In the genomic region with DNA sequence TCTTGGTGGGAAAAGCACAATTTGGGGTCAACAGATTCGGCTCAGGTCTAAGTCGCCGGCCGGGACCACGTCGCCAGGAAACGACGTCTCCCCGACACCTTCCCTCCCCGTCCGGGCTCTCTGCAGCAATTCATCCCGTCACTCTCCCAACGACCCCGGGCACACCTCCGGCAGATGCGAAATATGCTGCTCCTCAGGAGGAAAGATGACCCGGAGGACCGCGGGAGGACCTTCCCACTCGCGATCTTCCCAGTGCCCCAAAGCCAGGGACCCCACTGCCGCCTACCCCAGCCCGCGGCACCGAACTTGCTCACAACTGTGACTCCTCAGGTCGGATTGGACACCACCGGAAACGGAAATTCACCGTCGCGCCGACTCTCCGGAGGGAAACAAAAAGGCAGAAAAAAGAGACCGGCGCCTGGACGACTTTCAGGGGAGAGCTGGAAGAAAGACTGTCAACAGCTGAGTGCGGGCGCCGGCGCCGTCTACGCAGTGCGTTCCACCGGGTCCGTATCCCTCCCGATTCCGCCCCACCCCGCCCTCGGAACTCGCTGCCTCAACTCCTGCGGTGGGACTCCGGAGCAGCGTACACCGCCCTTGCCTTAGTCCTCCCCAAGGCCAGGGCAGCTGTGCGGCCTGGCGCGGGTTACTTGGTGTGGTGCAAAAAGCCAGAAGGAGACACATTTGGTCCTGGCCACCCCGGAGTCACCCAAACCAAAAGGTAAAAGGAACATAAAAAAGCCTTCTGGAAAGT, we compare ENCODE assay signal across 8 cellular contexts. TPM values are rescaled to one million over a fixed set of nuclear protein-coding genes. Genes with fewer than 3 reads are reported as not detected.
DNase-seq lines count a peak whose midpoint lies in the region; ATAC-seq and TF ChIP-seq lines count a peak whose summit lies in the region.

No MANE protein-coding gene starts in this region.

- peak; percentile 80 for ATAC-seq in GM21515 (IDR thresholded peaks at IDR 0.05; ENCODE audit: unreplicated experiment)

- DNase-seq in DMS 273 (lab: John Stamatoyannopoulos, UW; ENCODE audit: unreplicated experiment) (peak; percentile 95), HuH-7.5 (ENCODE audit: low spot score) (peak; percentile 52), OCI-M2 (lab: John Stamatoyannopoulos, UW; ENCODE audit: unreplicated experiment) (peak; percentile 83), epithelial cell of proximal tubule (ENCODE audit: low read depth) (peak; percentile 59), mucosa of gallbladder (ENCODE audit: low spot score) (peak; percentile 89)
- peak; percentile 95 for DNase-seq in activated T-cell treated with anti-CD3 and anti-CD28 coated beads, Interleukin-2, amount 50 U/mL, for 1 hour
- peak; percentile 79 for DNase-seq in stimulated activated CD8-positive, alpha-beta memory T cell treated with anti-CD3 and anti-CD28 coated beads, Interleukin-4, amount 100 ng/mL, for 24 hours (ENCODE audit: low read depth)

- TF ChIP-seq CTCF in epithelial cell of proximal tubule (conservative IDR thresholded peaks at IDR 0.05; ENCODE audit: low read depth, low read length) = no peak

- peak overlapping the region; percentile 99 for H3K4me3 ChIP-seq in epithelial cell of proximal tubule (ENCODE audit: low read depth, low read length)

RNA-seq across cellular contexts. Expression of a gene that starts 13.8 kb away (rescaled TPM):
- total RNA-seq in epithelial cell of proximal tubule = 54.3 and 66.1 TPM in 2 replicates
- 90.1 TPM for total RNA-seq in mucosa of gallbladder

RNA-seq across cellular contexts. Expression of a gene that starts 32.4 kb away (rescaled TPM):
- total RNA-seq in epithelial cell of proximal tubule (1.0 and 1.9 TPM in 2 replicates), mucosa of gallbladder (8.2 TPM)

RNA-seq across cellular contexts. Expression of a gene that starts 51.5 kb away (rescaled TPM):
- total RNA-seq in epithelial cell of proximal tubule (62.5 and 89.8 TPM in 2 replicates), mucosa of gallbladder (28.0 TPM)

RNA-seq across cellular contexts. Expression of a gene that starts 55.1 kb away (rescaled TPM):
- total RNA-seq in epithelial cell of proximal tubule (31.5 and 40.3 TPM in 2 replicates), mucosa of gallbladder (170 TPM)

Comparison
In these comparisons a context has a peak if more than half of its experiments do, and no peak if none do; other contexts are left out.
1. Peak in every context shown above with its lines: DNase-seq, ATAC-seq and H3K4me3 ChIP-seq.